8 cellular contexts compared by ENCODE assay signal in genomic region chr1:59947047-59947938, GRCh38. TPM values are rescaled to one million over a fixed set of nuclear protein-coding genes. Genes with fewer than 3 reads are reported as not detected.
DNase-seq lines count a peak whose midpoint lies in the region; ATAC-seq, FAIRE-seq and TF ChIP-seq lines count a peak whose summit lies in the region.

No MANE protein-coding gene starts in this region.

- no peak overlapping the region for H3K27ac ChIP-seq in caudate nucleus (ENCODE audit: low read depth, low read length)
- H3K27ac ChIP-seq in kidney (ENCODE audit: low read depth in 2 of 2, low read length in 2 of 2), result no peak overlapping the region

- no peaks in the 10 kb centered on the region for H3K4me1 ChIP-seq in kidney (ENCODE audit: control insufficient read depth in 1 of 2, insufficient read depth in 1 of 2, low read depth in 1 of 2, low read length in 2 of 2)

- peak; percentile 62 for FAIRE-seq in kidney (lab: Jason Lieb, UNC)

- H3K4me3 ChIP-seq in kidney (ENCODE audit: low read length in 2 of 2), result no peak overlapping the region

- peak; percentile 84 for DNase-seq in AG08395 (ENCODE audit: low spot score)
- peak; percentile 30 for DNase-seq in NCI-H128 (lab: John Stamatoyannopoulos, UW; ENCODE audit: unreplicated experiment)
- DNase-seq in T1000 (lab: John Stamatoyannopoulos, UW), result peak; percentile 39
- peak in 55 of 61 donors; percentile 0 to 84 (median 33) for DNase-seq in caudate nucleus (lab: John Stamatoyannopoulos, UW)
- no peak for DNase-seq in kidney
- peak; percentile 35 for DNase-seq in stimulated activated CD4-positive, alpha-beta T cell treated with anti-CD3 and anti-CD28 coated beads, Interleukin-4, amount 100 ng/mL, for 1 hour

- intact Hi-C loops in kidney (cut with DNase I), result no loop called here

- no peaks in the 10 kb centered on the region for H3K36me3 ChIP-seq in kidney (ENCODE audit: control insufficient read depth in 1 of 2, insufficient read depth in 2 of 2, low read length in 2 of 2)

- ATAC-seq in GM18498 (IDR thresholded peaks at IDR 0.05; ENCODE audit: unreplicated experiment), result peak; percentile 98
- ATAC-seq in HG02798 (IDR thresholded peaks at IDR 0.05; ENCODE audit: poor library complexity, unreplicated experiment), result peak; percentile 94

- H3K9ac ChIP-seq in kidney (ENCODE audit: low read length in 2 of 2), result no peak overlapping the region

- TF ChIP-seq CTCF in kidney (IDR thresholded peaks at IDR 0.05; ENCODE audit: borderline replicate concordance, extremely low read depth, insufficient read depth), result peak; percentile 85

- H3K9me3 ChIP-seq in kidney (ENCODE audit: control insufficient read depth in 1 of 2, low read length in 2 of 2), result no peaks in the 10 kb centered on the region

RNA-seq across cellular contexts. Expression of gene CYP2J2, which starts 20.7 kb away (rescaled TPM):
- total RNA-seq in kidney, result 1.0 TPM
- 4.6 TPM for polyA plus RNA-seq in kidney (ENCODE audit: insufficient read depth, low read depth, low replicate concordance)
